Comparison of ENCODE assay signal across 8 cellular contexts in genomic region chr5:167049043-167049663, GRCh38.
DNase-seq lines count a peak whose midpoint lies in the region; ATAC-seq, FAIRE-seq and TF ChIP-seq lines count a peak whose summit lies in the region.

No MANE protein-coding gene starts in this region.

- no peak overlapping the region for H3K4me3 Mint-ChIP-seq in astrocyte (ENCODE audit: unreplicated experiment)
- H3K4me3 Mint-ChIP-seq in stimulated activated effector memory CD8-positive, alpha-beta T cell treated with anti-CD3 and anti-CD28 coated beads, Interleukin-12 subunit alpha, Interleukin-12 subunit beta, amount 100 ng/mL, for 72 hours, result no peak overlapping the region

- no peaks in the 10 kb centered on the region for H3K9me3 Mint-ChIP-seq in astrocyte (ENCODE audit: unreplicated experiment)
- H3K9me3 Mint-ChIP-seq in stimulated activated effector memory CD8-positive, alpha-beta T cell treated with anti-CD3 and anti-CD28 coated beads, Interleukin-12 subunit alpha, Interleukin-12 subunit beta, amount 100 ng/mL, for 72 hours, result peaks cover 9% of the 10 kb centered on the region

- H3K9me3 ChIP-seq in HCT116 (ENCODE audit: control insufficient read depth in 1 of 2, insufficient read depth in 1 of 2, low read depth in 1 of 2, low read length in 2 of 2), result peaks cover 0 to 13% of the 10 kb centered on the region in 2 experiments; a peak in 2 of 4 replicates
- H3K9me3 ChIP-seq in astrocyte (ENCODE audit: insufficient read depth, low read depth, low read length), result no peaks in the 10 kb centered on the region
- no peaks in the 10 kb centered on the region for H3K9me3 ChIP-seq in kidney (ENCODE audit: control insufficient read depth in 1 of 2, low read length in 2 of 2)

- ATAC-seq in HCT116, result no peak
- no peak for ATAC-seq in stimulated activated effector memory CD8-positive, alpha-beta T cell treated with anti-CD3 and anti-CD28 coated beads, Interleukin-12 subunit alpha, Interleukin-12 subunit beta, amount 100 ng/mL, for 72 hours

- H3K27me3 Mint-ChIP-seq in astrocyte (ENCODE audit: low read depth, unreplicated experiment), result no peaks in the 10 kb centered on the region

- no peak overlapping the region for H3K4me3 ChIP-seq in HCT116 (replicated peaks in 1 of 2; ENCODE audit: low read depth in 1 of 2, low read length in 2 of 2)
- H3K4me3 ChIP-seq in astrocyte (ENCODE audit: insufficient read depth, low read depth, low read length), result no peak overlapping the region
- H3K4me3 ChIP-seq in kidney (ENCODE audit: low read length in 2 of 2), result no peak overlapping the region

- CTCF ChIA-PET in HCT116 (lab: Charles Lee), result no interaction called here

- H3K9ac ChIP-seq in HCT116 (ENCODE audit: low read length), result no peak overlapping the region
- H3K9ac ChIP-seq in astrocyte (ENCODE audit: low read length), result no peak overlapping the region
- H3K9ac ChIP-seq in kidney (ENCODE audit: low read length in 2 of 2), result no peak overlapping the region

- H3K4me1 Mint-ChIP-seq in astrocyte (ENCODE audit: low read depth, unreplicated experiment), result peaks cover 2% of the 10 kb centered on the region
- no peaks in the 10 kb centered on the region for H3K4me1 Mint-ChIP-seq in stimulated activated effector memory CD8-positive, alpha-beta T cell treated with anti-CD3 and anti-CD28 coated beads, Interleukin-12 subunit alpha, Interleukin-12 subunit beta, amount 100 ng/mL, for 72 hours

- H3K4me2 ChIP-seq in HCT116 (ENCODE audit: low read length) (no peak overlapping the region), astrocyte (ENCODE audit: low read length) (no peak overlapping the region)

- H3K27me3 ChIP-seq in HCT116 (ENCODE audit: insufficient read depth, low read length) (no peaks in the 10 kb centered on the region), astrocyte (ENCODE audit: insufficient read depth, low read length) (no peaks in the 10 kb centered on the region)

- H3K36me3 Mint-ChIP-seq in astrocyte (ENCODE audit: low read depth, unreplicated experiment), result no peaks in the 10 kb centered on the region
- H3K36me3 Mint-ChIP-seq in stimulated activated effector memory CD8-positive, alpha-beta T cell treated with anti-CD3 and anti-CD28 coated beads, Interleukin-12 subunit alpha, Interleukin-12 subunit beta, amount 100 ng/mL, for 72 hours, result no peaks in the 10 kb centered on the region

- FAIRE-seq in astrocyte (lab: Jason Lieb, UNC) (no peak), kidney (lab: Jason Lieb, UNC) (peak; percentile 15)

- POLR2A ChIA-PET in HCT116 (lab: Charles Lee), result no interaction called here

- H3K4me1 ChIP-seq in HCT116 (ENCODE audit: control insufficient read depth in 1 of 2, insufficient read depth in 2 of 2, low read length in 2 of 2) (no peaks in the 10 kb centered on the region), astrocyte (ENCODE audit: insufficient read depth, low read length) (no peaks in the 10 kb centered on the region), kidney (ENCODE audit: control insufficient read depth in 1 of 2, insufficient read depth in 1 of 2, low read depth in 1 of 2, low read length in 2 of 2) (no peaks in the 10 kb centered on the region)

- H2AFZ ChIP-seq in HCT116 (ENCODE audit: low read depth, low read length, poor library complexity, severe bottlenecking), result no peak overlapping the region
- H2AFZ ChIP-seq in astrocyte (ENCODE audit: low read depth, low read length), result no peak overlapping the region

- intact Hi-C loops in HCT116 (cut with micrococcal nuclease), result no loop called here
- intact Hi-C loops in kidney (cut with DNase I), result no loop called here

- H3K27ac Mint-ChIP-seq in astrocyte (ENCODE audit: unreplicated experiment), result no peak overlapping the region
- H3K27ac Mint-ChIP-seq in stimulated activated effector memory CD8-positive, alpha-beta T cell treated with anti-CD3 and anti-CD28 coated beads, Interleukin-12 subunit alpha, Interleukin-12 subunit beta, amount 100 ng/mL, for 72 hours, result no peak overlapping the region

- H3K36me3 ChIP-seq in HCT116 (ENCODE audit: control insufficient read depth in 1 of 2, insufficient read depth in 2 of 2, low read length in 2 of 2), result no peaks in the 10 kb centered on the region
- H3K36me3 ChIP-seq in astrocyte (ENCODE audit: insufficient read depth, low read length), result no peaks in the 10 kb centered on the region
- H3K36me3 ChIP-seq in kidney (ENCODE audit: control insufficient read depth in 1 of 2, insufficient read depth in 2 of 2, low read length in 2 of 2), result no peaks in the 10 kb centered on the region

- no peaks in the 10 kb centered on the region for H3K9me2 ChIP-seq in HCT116 (ENCODE audit: insufficient read depth)

- TF ChIP-seq POLR2A in HCT116 (IDR thresholded peaks at IDR 0.05; ENCODE audit: borderline replicate concordance, extremely low read depth, insufficient read depth, insufficient read length), result no peak

- RAD21 ChIA-PET in HCT116 (lab: Charles Lee; ENCODE audit: low non-redundant PET in 1 of 2, low total read pairs in 2 of 2, uncharacterized antibody in 2 of 2, unreplicated experiment in 2 of 2), result no interaction called here

- peak; percentile 22; the same call in 1 of the 2 replicates for TF ChIP-seq RAD21 in HCT116 (IDR thresholded peaks at IDR 0.05; ENCODE audit: low read depth)

- H3K79me2 ChIP-seq in HCT116 (ENCODE audit: insufficient read depth, low read length), result no peaks in the 10 kb centered on the region
- H3K79me2 ChIP-seq in astrocyte (ENCODE audit: insufficient read depth, low read length), result no peaks in the 10 kb centered on the region

- TF ChIP-seq CTCF in HCT116 (IDR thresholded peaks at IDR 0.05 in 2 of 3, conservative IDR thresholded peaks at IDR 0.05 in 1 of 3; ENCODE audit: borderline replicate concordance in 1 of 3, insufficient read depth in 1 of 3, low read depth in 2 of 3, low read length in 2 of 3) (peak in 2 of 3 experiments; percentile 14 to 39; a peak in 2 of 6 replicates), astrocyte (IDR thresholded peaks at IDR 0.05; ENCODE audit: insufficient read depth, low read depth, low read length) (peak; percentile 55), kidney (IDR thresholded peaks at IDR 0.05; ENCODE audit: borderline replicate concordance, extremely low read depth, insufficient read depth) (peak; percentile 60)

- no peak overlapping the region for H3K27ac ChIP-seq in HCT116 (ENCODE audit: low read depth, low read length)
- H3K27ac ChIP-seq in astrocyte (ENCODE audit: low read depth, low read length), result no peak overlapping the region
- no peak overlapping the region for H3K27ac ChIP-seq in kidney (ENCODE audit: low read depth in 2 of 2, low read length in 2 of 2)

- BruUV-seq in HCT116 (replicated peaks; lab: Mats Ljungman, UMichigan), result no TSS peak

- no peaks in the 10 kb centered on the region for H4K20me1 ChIP-seq in HCT116 (ENCODE audit: insufficient read depth)
- no peaks in the 10 kb centered on the region for H4K20me1 ChIP-seq in astrocyte (ENCODE audit: insufficient read depth, low read length)

- DNase-seq in NCI-H1417 (lab: John Stamatoyannopoulos, UW) (peak; percentile 13 to 57 (median 22)), NCI-H1417 treated with DMSO at 0.1 percent for 48 hours (lab: John Stamatoyannopoulos, UW) (no peak), HCT116 (ENCODE audit: low read depth, low spot score) (peak; percentile 0), NCI-H1694 (lab: John Stamatoyannopoulos, UW) (peak; percentile 44), astrocyte (ENCODE audit: low read depth) (peak; percentile 16), kidney (no peak), cerebellar nuclear complex (lab: John Stamatoyannopoulos, UW) (no peak)
- DNase-seq in stimulated activated effector memory CD8-positive, alpha-beta T cell treated with anti-CD3 and anti-CD28 coated beads, Interleukin-12 subunit alpha, Interleukin-12 subunit beta, amount 100 ng/mL, for 72 hours (ENCODE audit: low spot score in 2 of 2), result no peak

TF ChIP-seq in HCT116, 20 proteins besides CTCF, POLR2A, EP300 and RAD21:
- TF ChIP-seq, protein P1, sequence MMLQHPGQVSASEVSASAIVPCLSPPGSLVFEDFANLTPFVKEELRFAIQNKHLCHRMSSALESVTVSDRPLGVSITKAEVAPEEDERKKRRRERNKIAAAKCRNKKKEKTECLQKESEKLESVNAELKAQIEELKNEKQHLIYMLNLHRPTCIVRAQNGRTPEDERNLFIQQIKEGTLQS (IDR thresholded peaks at IDR 0.05), result no peak
- TF ChIP-seq FOSL1 (IDR thresholded peaks at IDR 0.05; ENCODE audit: low read depth) (no peak), SIN3A (IDR thresholded peaks at IDR 0.05; ENCODE audit: low read depth) (no peak), MAX (IDR thresholded peaks at IDR 0.05) (no peak), EGR1 (IDR thresholded peaks at IDR 0.05; ENCODE audit: low read depth) (no peak)

Comparison
In these comparisons a context has a peak if more than half of its experiments do, and no peak if none do; other contexts are left out.
1. DNase-seq: peak in NCI-H1417 (3 of 3), HCT116 (single experiment), NCI-H1694 (single experiment) and astrocyte (single experiment); none in NCI-H1417 treated with DMSO at 0.1 percent for 48 hours (single experiment), kidney (single experiment), stimulated activated effector memory CD8-positive, alpha-beta T cell treated with anti-CD3 and anti-CD28 coated beads, Interleukin-12 subunit alpha, Interleukin-12 subunit beta, amount 100 ng/mL, for 72 hours (0 of 2) and cerebellar nuclear complex (0 of 2).
2. Peak in every context shown above with its lines, with median percentiles within 50 percentile points of each other: CTCF ChIP-seq.